ENCODE assay signal across 10 cellular contexts in genomic region chr5:78699565-78700143, GRCh38. TPM values are rescaled to one million over a fixed set of nuclear protein-coding genes. Genes with fewer than 3 reads are reported as not detected.
A peak's percentile ranks its signal among the peaks of the same experiment; 100 is the strongest.
DNase-seq lines count a peak whose midpoint lies in the region; ATAC-seq, FAIRE-seq and TF ChIP-seq lines count a peak whose summit lies in the region.
"Had no signal": no experiment of that assay in that cellular context is flagged by ENCODE, and none has a peak within 500 bp of the region (broad histone marks: within the 10 kb centered on the region; RNA-seq: fewer than 3 reads in every experiment).

No MANE protein-coding gene starts in this region.

- no peak for FAIRE-seq in GM12891 (lab: Jason Lieb, UNC)

- ATAC-seq in foreskin keratinocyte: peak; percentile 94
- no peak for ATAC-seq in thoracic aorta (ENCODE audit: insufficient number of reproducible peaks, low FRiP score, low read depth)
- ATAC-seq: natural killer cell had no signal

- TF ChIP-seq POLR2A in GM12891 (IDR thresholded peaks at IDR 0.05; ENCODE audit: low read depth, low read length): no peak

- no peaks in the 10 kb centered on the region for H3K27me3 ChIP-seq in foreskin keratinocyte
- no peaks in the 10 kb centered on the region for H3K27me3 ChIP-seq in thoracic aorta (replicated peaks; ENCODE audit: insufficient read depth)

- peak overlapping the region; percentile 95 for H3K27ac ChIP-seq in foreskin keratinocyte
- H3K27ac ChIP-seq in thoracic aorta: peak overlapping the region; percentile 34 to 58

- H3K4me3 ChIP-seq in thoracic aorta: no peak overlapping the region

- H3K9me3 ChIP-seq in thoracic aorta: no peaks in the 10 kb centered on the region

- DNase-seq in HK-2 (ENCODE audit: unreplicated experiment) (peak; percentile 41), SW 1271 (lab: John Stamatoyannopoulos, UW) (peak; percentile 93 to 96), foreskin keratinocyte (peak; percentile 100), thoracic aorta (ENCODE audit: low spot score) (no peak), NCI-H1417 treated with DMSO at 0.1 percent for 48 hours (lab: John Stamatoyannopoulos, UW) (no peak), iPS-NIHi7 (ENCODE audit: extremely low spot score) (no peak), GM12891 (ENCODE audit: insufficient read length, low spot score) (no peak)
- no peak for DNase-seq in activated naive CD4-positive, alpha-beta T cell (lab: John Stamatoyannopoulos, UW)
- DNase-seq: natural killer cell; stimulated activated naive B cell treated with anti-CD40 and anti-IgM and Interleukin-4, amounts not matched to agents 10 μg/mL and 1 μg/mL and 100 μg/mL, for 72 hours had no signal

- TF ChIP-seq CTCF in foreskin keratinocyte (conservative IDR thresholded peaks at IDR 0.05): no peak
- TF ChIP-seq CTCF in thoracic aorta (IDR thresholded peaks at IDR 0.05): no peak

- H3K4me1 ChIP-seq in foreskin keratinocyte: peaks cover 25% of the 10 kb centered on the region
- H3K4me1 ChIP-seq in thoracic aorta (ENCODE audit: control insufficient read depth in 1 of 2, low read depth in 2 of 2): peaks cover 9 to 41% of the 10 kb centered on the region in 2 donors

- no peaks in the 10 kb centered on the region for H3K36me3 ChIP-seq in thoracic aorta

TF ChIP-seq in GM12891, 5 proteins besides CTCF, POLR2A, EP300 and RAD21:
- TF ChIP-seq PAX5 (IDR thresholded peaks at IDR 0.05; ENCODE audit: insufficient read depth, low read length, severe bottlenecking) (no peak), POU2F2 (IDR thresholded peaks at IDR 0.05; ENCODE audit: low read depth, low read length) (no peak), SPI1 (IDR thresholded peaks at IDR 0.05; ENCODE audit: low read depth, low read length) (no peak), POLR2AphosphoS5 (IDR thresholded peaks at IDR 0.05; ENCODE audit: low read depth, low read length) (no peak), TAF1 (IDR thresholded peaks at IDR 0.05; ENCODE audit: low read depth, low read length) (no peak)

RNA-seq across cellular contexts. Expression of gene LHFPL2, which starts 51.1 kb away (rescaled TPM):
- total RNA-seq in foreskin keratinocyte (18.9 and 22.5 TPM in 2 replicates), thoracic aorta (10 to 100 TPM; 30.1 to 72.6 TPM)
- 6.6 and 6.9 TPM in 2 replicates for polyA plus RNA-seq in foreskin keratinocyte
- polyA plus RNA-seq in GM12891 (2012; ENCODE audit: low read depth, missing spikeins): 11.6 TPM

Comparison
In these comparisons a context has a peak if more than half of its experiments do, and no peak if none do; other contexts are left out.
1. DNase-seq: peak in HK-2 (single experiment), SW 1271 (2 of 2) and foreskin keratinocyte (2 of 2); none in thoracic aorta (single experiment), activated naive CD4-positive, alpha-beta T cell (0 of 4), NCI-H1417 treated with DMSO at 0.1 percent for 48 hours (single experiment), iPS-NIHi7 (single experiment) and GM12891 (single experiment).